8 cellular contexts compared by ENCODE assay signal in genomic region chr7:150378853-150379589, GRCh38. TPM values are rescaled to one million over a fixed set of nuclear protein-coding genes. Genes with fewer than 3 reads are reported as not detected.
DNase-seq lines count a peak whose midpoint lies in the region; ATAC-seq and TF ChIP-seq lines count a peak whose summit lies in the region.

Gene ZNF775 (plus strand): TSS chr7:150379330. CDS start chr7:150388471, 9,141 bp downstream.

- CTCF ChIA-PET in Calu3 (lab: Charles Lee) = interaction anchor here (0.8 kb wide), 1 partner anchor 11 kb away, joined by 3 read pairs; the partner anchor contains the start of gene REPIN1

- H3K4me1 ChIP-seq in HUES6 (ENCODE audit: control insufficient read depth, insufficient read depth, low read length) (peaks cover 68% of the 10 kb centered on the region), NT2/D1 (ENCODE audit: insufficient read depth, insufficient read length) (peaks cover 18% of the 10 kb centered on the region), endodermal cell (ENCODE audit: control insufficient read depth, insufficient read depth, low read length) (peaks cover 16% of the 10 kb centered on the region), mesodermal cell (ENCODE audit: control insufficient read depth, insufficient read depth, low read length, poor library complexity, severe bottlenecking) (peaks cover 60% of the 10 kb centered on the region)

- H3K27ac Mint-ChIP-seq in Calu3 (ENCODE audit: unreplicated experiment) (peak within 1 kb of the TSS; percentile 85), endodermal cell (peak within 1 kb of the TSS; percentile 91)

- H3K9me3 Mint-ChIP-seq in Calu3 (ENCODE audit: low read depth, unreplicated experiment) = no peaks in the 10 kb centered on the region
- no peaks in the 10 kb centered on the region for H3K9me3 Mint-ChIP-seq in endodermal cell

- WGBS in endodermal cell (ENCODE audit: insufficient coverage in 1 of 2, insufficient read length in 1 of 2), 2 experiments = 0% methylated on average over 7 to 79 of the region's 79 CpGs
- WGBS in mesodermal cell (ENCODE audit: insufficient coverage in 2 of 2), 2 experiments = 0% methylated on average over 42 to 48 of the region's 79 CpGs

- peak; percentile 66 for ATAC-seq in GM21423 (IDR thresholded peaks at IDR 0.05; ENCODE audit: unreplicated experiment)

- peak within 1 kb of the TSS; percentile 92 for H3K9ac ChIP-seq in HUES6 (ENCODE audit: low read length)
- H3K9ac ChIP-seq in NT2/D1 (ENCODE audit: insufficient read length, low read depth) = peak within 1 kb of the TSS; percentile 96
- H3K9ac ChIP-seq in endodermal cell (ENCODE audit: extremely low read depth, low read length, poor library complexity, severe bottlenecking) = peak within 1 kb of the TSS; percentile 89

- no TSS peak for BruUV-seq in Calu3 (replicated peaks; lab: Mats Ljungman, UMichigan)

- TF ChIP-seq CTCF in Calu3 (IDR thresholded peaks at IDR 0.05; ENCODE audit: unreplicated experiment) (no peak), endodermal cell (conservative IDR thresholded peaks at IDR 0.05) (no peak)

- peak within 1 kb of the TSS; percentile 87 for H3K4me3 ChIP-seq in HUES6 (ENCODE audit: low read depth, low read length)
- peak within 1 kb of the TSS; percentile 85 for H3K4me3 ChIP-seq in NT2/D1 (ENCODE audit: insufficient read length, low read depth)
- H3K4me3 ChIP-seq in endodermal cell (ENCODE audit: low read length) = peak within 1 kb of the TSS; percentile 92
- H3K4me3 ChIP-seq in mesodermal cell (ENCODE audit: extremely low read depth, insufficient read depth, low read length, poor library complexity, severe bottlenecking) = peak within 1 kb of the TSS; percentile 73

- H3K4me3 Mint-ChIP-seq in Calu3 (ENCODE audit: low read depth, unreplicated experiment) (peak within 1 kb of the TSS; percentile 96), endodermal cell (peak within 1 kb of the TSS; percentile 93)

- peaks cover 48% of the 10 kb centered on the region for H3K4me1 Mint-ChIP-seq in Calu3 (ENCODE audit: low read depth, unreplicated experiment)
- H3K4me1 Mint-ChIP-seq in endodermal cell = peaks cover 62% of the 10 kb centered on the region

- H3K27me3 ChIP-seq in HUES6 (ENCODE audit: control insufficient read depth, insufficient read depth, low read length) (no peaks in the 10 kb centered on the region), NT2/D1 (ENCODE audit: insufficient read depth, insufficient read length) (no peaks in the 10 kb centered on the region), endodermal cell (ENCODE audit: control insufficient read depth, insufficient read depth, low read length, poor library complexity, severe bottlenecking) (no peaks in the 10 kb centered on the region)

- intact Hi-C loops in Calu3 (cut with micrococcal nuclease; ENCODE audit: unreplicated experiment) = no loop called here

- peaks cover 7% of the 10 kb centered on the region for H3K36me3 ChIP-seq in HUES6 (ENCODE audit: control insufficient read depth, insufficient read depth, low read length)
- peaks cover 14% of the 10 kb centered on the region for H3K36me3 ChIP-seq in NT2/D1 (ENCODE audit: insufficient read depth, insufficient read length, low read length)
- peaks cover 3% of the 10 kb centered on the region for H3K36me3 ChIP-seq in endodermal cell (ENCODE audit: control insufficient read depth, insufficient read depth, low read length)
- peaks cover 19% of the 10 kb centered on the region for H3K36me3 ChIP-seq in mesodermal cell (ENCODE audit: control insufficient read depth, insufficient read depth, low read length)

- H3K36me3 Mint-ChIP-seq in Calu3 (ENCODE audit: insufficient read depth, unreplicated experiment) (peaks cover 54% of the 10 kb centered on the region), endodermal cell (ENCODE audit: low read depth) (peaks cover 8% of the 10 kb centered on the region)

- peak within 1 kb of the TSS; percentile 98 for H3K27ac ChIP-seq in HUES6 (ENCODE audit: low read depth, low read length)
- peak within 1 kb of the TSS; percentile 99 for H3K27ac ChIP-seq in endodermal cell (ENCODE audit: low read depth, low read length)
- peak within 1 kb of the TSS; percentile 97 for H3K27ac ChIP-seq in mesodermal cell (ENCODE audit: low read depth, low read length, severe bottlenecking)

- H3K9me3 ChIP-seq in HUES6 (ENCODE audit: control insufficient read depth, insufficient read depth, low read depth, low read length) (no peaks in the 10 kb centered on the region), NT2/D1 (ENCODE audit: insufficient read depth, low read length) (no peaks in the 10 kb centered on the region), endodermal cell (ENCODE audit: control insufficient read depth, low read length) (no peaks in the 10 kb centered on the region), mesodermal cell (ENCODE audit: control insufficient read depth, low read length) (no peaks in the 10 kb centered on the region)

- DNase-seq in Calu3 (peak; percentile 97), NT2/D1 (ENCODE audit: low read depth, low spot score) (peak; percentile 96), endodermal cell (peak; percentile 98)
- peak; percentile 79 for DNase-seq in activated CD8-positive, alpha-beta memory T cell treated with anti-CD3 and anti-CD28 coated beads, Interleukin-2, amount 50 U/mL, for 24 hours (ENCODE audit: extremely low read depth)
- DNase-seq in stimulated activated CD8-positive, alpha-beta memory T cell treated with anti-CD3 and anti-CD28 coated beads, Interleukin-15, amount 100 ng/mL, for 1 hour (ENCODE audit: low read depth) = peak; percentile 79

- no peaks in the 10 kb centered on the region for H3K27me3 Mint-ChIP-seq in Calu3 (ENCODE audit: unreplicated experiment)
- no peaks in the 10 kb centered on the region for H3K27me3 Mint-ChIP-seq in endodermal cell (ENCODE audit: insufficient read depth)

RNA-seq across cellular contexts. Expression of gene ZNF775, which starts in this region (rescaled TPM):
- total RNA-seq in Calu3 (2022) (5.3 and 5.8 TPM in 2 replicates), endodermal cell (10 to 100 TPM in 1 of 2 donors, 1 to 10 TPM in 1; 10.0 to 11.3 TPM)
- 18.8 TPM for polyA plus RNA-seq in endodermal cell (2013, experiment 1 of 2)
- polyA plus RNA-seq in endodermal cell (2013, experiment 2 of 2) = 17.2 TPM
- 15.7 TPM for polyA plus RNA-seq in mesodermal cell (2013, experiment 1 of 2)
- 12.0 TPM for polyA plus RNA-seq in mesodermal cell (2013, experiment 2 of 2)

Comparison
In these comparisons a context has a peak if more than half of its experiments do, and no peak if none do; other contexts are left out.
1. Peak in every context shown above with its lines: DNase-seq, ATAC-seq, H3K4me3 ChIP-seq and H3K27ac ChIP-seq.